ENCODE assay signal across 7 cellular contexts in the genomic region with DNA sequence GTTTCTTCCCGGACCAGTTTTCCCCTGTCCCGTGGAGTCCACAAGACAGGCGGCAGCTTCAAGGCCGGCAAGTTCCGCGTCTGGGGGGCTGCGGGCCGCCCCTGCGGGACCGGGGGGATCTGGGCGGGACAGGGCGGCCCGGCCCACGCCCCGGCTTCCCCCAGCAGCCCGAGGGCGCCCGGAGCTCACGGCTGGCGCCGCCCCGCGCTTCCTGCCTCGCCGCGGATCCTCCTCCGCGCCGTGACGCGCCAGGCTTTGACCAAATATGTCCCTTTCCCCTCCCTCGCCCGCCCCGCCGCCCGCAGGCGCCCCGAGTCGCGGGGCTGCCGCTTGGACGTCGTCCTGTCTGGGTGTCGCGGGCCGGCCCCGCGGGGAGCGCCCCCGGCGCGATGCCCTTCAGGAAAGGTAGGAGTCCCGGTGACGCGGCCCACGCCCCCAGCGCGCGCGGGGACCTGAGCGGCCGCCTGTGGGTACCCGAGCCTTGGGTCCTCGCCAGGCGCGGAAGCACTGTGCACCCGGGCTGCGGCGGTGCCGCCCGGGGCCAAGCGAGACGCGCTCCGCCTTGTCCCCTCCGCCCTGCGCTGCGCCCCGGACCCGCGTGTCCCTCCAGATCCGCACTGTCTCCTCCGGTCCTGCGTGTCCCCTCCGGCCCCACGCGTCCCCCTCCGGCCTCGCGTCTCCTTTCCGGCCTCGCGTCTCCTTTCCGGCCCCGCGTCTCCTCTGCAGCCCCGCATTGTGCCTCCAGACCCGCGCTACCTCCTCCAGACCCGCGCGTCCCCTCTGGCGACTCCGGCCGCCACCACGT. TPM values are rescaled to one million over a fixed set of nuclear protein-coding genes. Genes with fewer than 3 reads are reported as not detected.
DNase-seq lines count a peak whose midpoint lies in the region; ATAC-seq lines count a peak whose summit lies in the region.

No MANE protein-coding gene starts in this region.

- DNase-seq in NCI-H146 treated with DMSO at 0.1 percent for 48 hours (lab: John Stamatoyannopoulos, UW; ENCODE audit: unreplicated experiment) (peak; percentile 38), cerebellum (ENCODE audit: low spot score) (peak; percentile 87), kidney tubule cell (ENCODE audit: low spot score) (peak; percentile 90)
- DNase-seq in activated CD4-positive, alpha-beta T cell treated with anti-CD3 and anti-CD28 coated beads for 1 hour: peak; percentile 82
- DNase-seq in stimulated activated CD4-positive, alpha-beta T cell treated with anti-CD3 and anti-CD28 coated beads, Interleukin-1b, Interleukin-23, amount 100 ng/mL, for 1 hour (ENCODE audit: low read depth in 2 of 2): peak; percentile 65 to 76

- ATAC-seq in GM18502 (IDR thresholded peaks at IDR 0.05; ENCODE audit: poor library complexity, unreplicated experiment): peak; percentile 76
- peak; percentile 82 for ATAC-seq in HG02759 (IDR thresholded peaks at IDR 0.05; ENCODE audit: unreplicated experiment)

RNA-seq across cellular contexts. Expression of gene RBM17, which starts 56.0 kb away (rescaled TPM):
- 48.1 TPM for total RNA-seq in cerebellum

RNA-seq across cellular contexts. Expression of gene PFKFB3, which starts 57.9 kb away (rescaled TPM):
- total RNA-seq in cerebellum: 27.0 TPM

Comparison
In these comparisons a context has a peak if more than half of its experiments do, and no peak if none do; other contexts are left out.
1. Peak in every context shown above with its lines: DNase-seq and ATAC-seq.
2. DNase-seq: peak in every context shown above with its lines; median percentile 90 in kidney tubule cell; 87 in cerebellum; 82 in activated CD4-positive, alpha-beta T cell treated with anti-CD3 and anti-CD28 coated beads for 1 hour; 70 in stimulated activated CD4-positive, alpha-beta T cell treated with anti-CD3 and anti-CD28 coated beads, Interleukin-1b, Interleukin-23, amount 100 ng/mL, for 1 hour; 38 in NCI-H146 treated with DMSO at 0.1 percent for 48 hours.